Comparison of ENCODE assay signal across 19 cellular contexts in the genomic region with DNA sequence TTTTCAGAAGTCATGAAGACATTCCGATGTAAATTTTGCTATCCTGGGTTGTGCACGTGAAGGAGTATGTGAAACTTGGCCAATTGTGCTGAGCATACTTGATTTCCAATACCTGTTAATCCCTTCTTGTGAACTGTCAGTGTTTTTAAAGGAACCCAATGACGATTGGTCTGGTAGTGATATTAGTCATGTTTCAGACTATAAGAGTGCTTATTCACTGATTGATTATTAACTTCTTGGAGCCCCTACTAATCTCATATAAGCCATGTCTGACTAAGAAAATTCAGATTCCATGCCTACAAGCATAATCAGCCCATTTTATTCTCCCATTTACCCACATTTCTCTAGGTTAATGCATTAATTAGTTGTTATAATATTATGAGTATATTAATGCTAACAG.
"Had no signal": no experiment of that assay in that cellular context is flagged by ENCODE, and none has a peak within 500 bp of the region (broad histone marks: within the 10 kb centered on the region; RNA-seq: fewer than 3 reads in every experiment).

No MANE protein-coding gene starts in this region.

- H3K27me3 ChIP-seq: adrenal gland, right atrium auricular region, spleen, testis, vagina had no signal

- H3K4me3 ChIP-seq: adrenal gland, left ventricle myocardium inferior, prostate gland, right atrium auricular region, spleen, testis, vagina had no signal

- ATAC-seq: activated T-cell treated with anti-CD3 and anti-CD28 coated beads, Interleukin-2, amount 50 U/mL, for 4 hours; naive thymus-derived CD8-positive, alpha-beta T cell; WTC11 had no signal

- FAIRE-seq: astrocyte, kidney had no signal

- H3K36me3 ChIP-seq: adrenal gland, left ventricle myocardium inferior, prostate gland, right atrium auricular region, spleen, vagina had no signal

- H3K9me3 ChIP-seq: adrenal gland, left ventricle myocardium inferior, prostate gland, right atrium auricular region, spleen, testis, vagina had no signal

- DNase-seq: activated CD8-positive, alpha-beta memory T cell treated with anti-CD3 and anti-CD28 coated beads for 24 hours; activated CD8-positive, alpha-beta memory T cell treated with anti-CD3 and anti-CD28 coated beads, Interleukin-2, amount 50 U/mL, for 48 hours; activated naive CD4-positive, alpha-beta T cell; activated T-cell treated with anti-CD3 and anti-CD28 coated beads, Interleukin-2, amount 50 U/mL, for 4 hours; adrenal gland; central memory CD4-positive, alpha-beta T cell; kidney; left ventricle myocardium inferior; naive thymus-derived CD8-positive, alpha-beta T cell; spleen; stimulated activated CD4-positive, alpha-beta T cell treated with anti-CD3 and anti-CD28 coated beads, Interleukin-4, amount 100 ng/mL, for 1 hour; stimulated activated naive CD4-positive, alpha-beta T cell; T1000; testis had no signal

- H3K4me1 ChIP-seq: adrenal gland, prostate gland, right atrium auricular region, spleen, testis, vagina had no signal

- H3K27ac ChIP-seq: adrenal gland, left ventricle myocardium inferior, prostate gland, right atrium auricular region, spleen, testis, vagina had no signal
